Comparison of ENCODE assay signal across 25 cellular contexts in genomic region chr3:169410430-169410829, GRCh38.
DNase-seq lines count a peak whose midpoint lies in the region; ATAC-seq and TF ChIP-seq lines count a peak whose summit lies in the region.
"Had no signal": no experiment of that assay in that cellular context is flagged by ENCODE, and none has a peak within 500 bp of the region (broad histone marks: within the 10 kb centered on the region; RNA-seq: fewer than 3 reads in every experiment).

No MANE protein-coding gene starts in this region.

- H2AFZ ChIP-seq in smooth muscle cell (ENCODE audit: low read depth) (no peak overlapping the region), Karpas-422 (ENCODE audit: low read length) (no peak overlapping the region)
- H2AFZ ChIP-seq: GM23338 had no signal

- H3K4me2 ChIP-seq in smooth muscle cell = peak overlapping the region; percentile 52
- no peak overlapping the region for H3K4me2 ChIP-seq in Karpas-422 (ENCODE audit: low read depth, low read length, poor library complexity, severe bottlenecking)
- H3K4me2 ChIP-seq: A549; BLaER1 treated with 17β-estradiol and CSF1 and Interleukin-3, amounts not matched to agents 10 nM and 100 nM; GM23338 had no signal

- 63% methylated on average over 4 of the region's 4 CpGs for WGBS in right cardiac atrium
- 93% methylated on average over 3 of the region's 4 CpGs; no CpG with 5 or more reads in 1 of the 2 experiments for WGBS in endodermal cell (ENCODE audit: insufficient coverage in 1 of 2, insufficient read length in 1 of 2), 2 experiments
- 62% methylated on average over 4 of the region's 4 CpGs for WGBS in smooth muscle cell (ENCODE audit: low lambda C conversion rate)

- H4K20me1 ChIP-seq in smooth muscle cell (ENCODE audit: low read depth) = no peaks in the 10 kb centered on the region
- H4K20me1 ChIP-seq in Karpas-422 (ENCODE audit: insufficient read depth, low read depth, low read length) = no peaks in the 10 kb centered on the region
- H4K20me1 ChIP-seq: BLaER1 treated with 17β-estradiol and CSF1 and Interleukin-3, amounts not matched to agents 10 nM and 100 nM had no signal

- H3K9me3 ChIP-seq in right cardiac atrium (ENCODE audit: control insufficient read depth, low read length) = no peaks in the 10 kb centered on the region
- H3K9me3 ChIP-seq in left ventricle myocardium inferior (replicated peaks) = peaks cover 22% of the 10 kb centered on the region
- no peaks in the 10 kb centered on the region for H3K9me3 ChIP-seq in endodermal cell (ENCODE audit: control insufficient read depth, low read length)
- no peaks in the 10 kb centered on the region for H3K9me3 ChIP-seq in smooth muscle cell (replicated peaks; ENCODE audit: low read depth)
- no peaks in the 10 kb centered on the region for H3K9me3 ChIP-seq in Karpas-422 (ENCODE audit: low read length)
- H3K9me3 ChIP-seq: A549 had no signal

- H3K9ac ChIP-seq in endodermal cell (ENCODE audit: extremely low read depth, low read length, poor library complexity, severe bottlenecking) (no peak overlapping the region), smooth muscle cell (ENCODE audit: low read depth) (no peak overlapping the region), Karpas-422 (ENCODE audit: low read length) (no peak overlapping the region)
- H3K9ac ChIP-seq: BLaER1 treated with 17β-estradiol and CSF1 and Interleukin-3, amounts not matched to agents 10 nM and 100 nM had no signal

- H3K27ac ChIP-seq in right cardiac atrium (ENCODE audit: low read length) = no peak overlapping the region
- H3K27ac ChIP-seq in left ventricle myocardium inferior (replicated peaks) = no peak overlapping the region
- H3K27ac ChIP-seq in endodermal cell (ENCODE audit: low read depth, low read length) = peak overlapping the region; percentile 40
- no peak overlapping the region for H3K27ac ChIP-seq in smooth muscle cell (ENCODE audit: low read depth)
- H3K27ac ChIP-seq in Karpas-422 (ENCODE audit: low read length) = no peak overlapping the region
- H3K27ac ChIP-seq: A549; BLaER1 treated with 17β-estradiol and CSF1 and Interleukin-3, amounts not matched to agents 10 nM and 100 nM had no signal

- H3K27ac Mint-ChIP-seq in endodermal cell = no peak overlapping the region
- H3K27ac Mint-ChIP-seq: CD14-positive monocyte; CD4-positive, alpha-beta T cell; CD8-positive, alpha-beta memory T cell; GM23338; H9 had no signal

- ATAC-seq in right cardiac atrium = peak; percentile 29 to 96
- ATAC-seq: A549, GM12878, GM23338, HCT116 had no signal

- DNase-seq in right cardiac atrium (no peak), left ventricle myocardium inferior (no peak), endodermal cell (no peak), fibroblast of the aortic adventitia (ENCODE audit: low read depth) (peak; percentile 33), smooth muscle cell (lab: John Stamatoyannopoulos, UW; ENCODE audit: unreplicated experiment) (no peak), NCI-H2107 (lab: John Stamatoyannopoulos, UW) (no peak), Karpas-422 (no peak), iPS-NIHi11 (ENCODE audit: low spot score) (no peak)
- DNase-seq: 8988T; ACHN; AML-193; BE2C; CD4-positive, alpha-beta T cell; CD8-positive, alpha-beta memory T cell; DMS 273 treated with DMSO at 0.1 percent for 48 hours; DMS79; EL; GDM1; H9 had no signal

- H3K4me3 ChIP-seq in right cardiac atrium (ENCODE audit: low read length) (no peak overlapping the region), left ventricle myocardium inferior (no peak overlapping the region), endodermal cell (ENCODE audit: low read length) (peak overlapping the region; percentile 32), fibroblast of the aortic adventitia (ENCODE audit: low read depth, low read length) (no peak overlapping the region), smooth muscle cell (no peak overlapping the region), Karpas-422 (ENCODE audit: low read length) (no peak overlapping the region)
- H3K4me3 ChIP-seq: A549; BLaER1 treated with 17β-estradiol and CSF1 and Interleukin-3, amounts not matched to agents 10 nM and 100 nM; GM12878; GM23338 had no signal

- H3K36me3 Mint-ChIP-seq in endodermal cell (ENCODE audit: low read depth) = no peaks in the 10 kb centered on the region
- H3K36me3 Mint-ChIP-seq: CD14-positive monocyte; CD8-positive, alpha-beta memory T cell had no signal

- H3K4me1 ChIP-seq in right cardiac atrium (ENCODE audit: control insufficient read depth, insufficient read depth, low read length) (no peaks in the 10 kb centered on the region), left ventricle myocardium inferior (no peaks in the 10 kb centered on the region), endodermal cell (ENCODE audit: control insufficient read depth, insufficient read depth, low read length) (peaks cover 21% of the 10 kb centered on the region), smooth muscle cell (ENCODE audit: low read depth) (peaks cover 17% of the 10 kb centered on the region), Karpas-422 (ENCODE audit: low read length) (no peaks in the 10 kb centered on the region)
- H3K4me1 ChIP-seq: A549; BLaER1 treated with 17β-estradiol and CSF1 and Interleukin-3, amounts not matched to agents 10 nM and 100 nM had no signal

- intact Hi-C loops in right cardiac atrium (cut with DNase I) (no loop called here), left ventricle myocardium inferior (cut with micrococcal nuclease) (no loop called here)

- peaks cover 22% of the 10 kb centered on the region for H3K9me3 Mint-ChIP-seq in endodermal cell

- H3K4me1 Mint-ChIP-seq in endodermal cell = peaks cover 27% of the 10 kb centered on the region
- H3K4me1 Mint-ChIP-seq: CD14-positive monocyte; CD8-positive, alpha-beta memory T cell had no signal

- H3K9me2 ChIP-seq in Karpas-422 (replicated peaks; ENCODE audit: insufficient read depth, low read length) = no peaks in the 10 kb centered on the region

- no peak overlapping the region for H3K4me3 Mint-ChIP-seq in endodermal cell
- H3K4me3 Mint-ChIP-seq: CD14-positive monocyte; CD4-positive, alpha-beta T cell; CD8-positive, alpha-beta memory T cell; GM23338; H9 had no signal

- peaks cover 3% of the 10 kb centered on the region for H3K27me3 Mint-ChIP-seq in endodermal cell (ENCODE audit: insufficient read depth)
- H3K27me3 Mint-ChIP-seq: CD4-positive, alpha-beta T cell had no signal

- peaks cover 10% of the 10 kb centered on the region for H3F3A ChIP-seq in smooth muscle cell (ENCODE audit: low read depth)

- TF ChIP-seq CTCF in left ventricle myocardium inferior (IDR thresholded peaks at IDR 0.05; ENCODE audit: borderline replicate concordance) = no peak
- no peak for TF ChIP-seq CTCF in endodermal cell (conservative IDR thresholded peaks at IDR 0.05)
- TF ChIP-seq CTCF in fibroblast of the aortic adventitia (IDR thresholded peaks at IDR 0.05; ENCODE audit: insufficient read depth, low read length) = no peak
- TF ChIP-seq CTCF in smooth muscle cell (IDR thresholded peaks at IDR 0.05; ENCODE audit: borderline replicate concordance, insufficient read depth, poor library complexity, severe bottlenecking) = no peak

- H3K27me3 ChIP-seq in right cardiac atrium (ENCODE audit: control insufficient read depth, insufficient read depth) = no peaks in the 10 kb centered on the region
- H3K27me3 ChIP-seq in left ventricle myocardium inferior (ENCODE audit: low read depth) = no peaks in the 10 kb centered on the region
- H3K27me3 ChIP-seq in endodermal cell (ENCODE audit: control insufficient read depth, insufficient read depth, low read length, poor library complexity, severe bottlenecking) = no peaks in the 10 kb centered on the region
- no peaks in the 10 kb centered on the region for H3K27me3 ChIP-seq in smooth muscle cell (ENCODE audit: low read depth)
- H3K27me3 ChIP-seq in Karpas-422 (ENCODE audit: low read length) = no peaks in the 10 kb centered on the region
- H3K27me3 ChIP-seq: BE2C; BLaER1 treated with 17β-estradiol and CSF1 and Interleukin-3, amounts not matched to agents 10 nM and 100 nM had no signal

- H3K79me2 ChIP-seq in smooth muscle cell (ENCODE audit: low read depth) (no peaks in the 10 kb centered on the region), Karpas-422 (ENCODE audit: low read length) (no peaks in the 10 kb centered on the region)

- no peaks in the 10 kb centered on the region for H3K36me3 ChIP-seq in left ventricle myocardium inferior
- no peaks in the 10 kb centered on the region for H3K36me3 ChIP-seq in endodermal cell (ENCODE audit: control insufficient read depth, insufficient read depth, low read length)
- no peaks in the 10 kb centered on the region for H3K36me3 ChIP-seq in smooth muscle cell (ENCODE audit: low read depth)
- no peaks in the 10 kb centered on the region for H3K36me3 ChIP-seq in Karpas-422 (ENCODE audit: insufficient read depth, low read length)
- H3K36me3 ChIP-seq: BE2C; BLaER1 treated with 17β-estradiol and CSF1 and Interleukin-3, amounts not matched to agents 10 nM and 100 nM had no signal
